1 cellular context compared by ENCODE assay signal in the genomic region with DNA sequence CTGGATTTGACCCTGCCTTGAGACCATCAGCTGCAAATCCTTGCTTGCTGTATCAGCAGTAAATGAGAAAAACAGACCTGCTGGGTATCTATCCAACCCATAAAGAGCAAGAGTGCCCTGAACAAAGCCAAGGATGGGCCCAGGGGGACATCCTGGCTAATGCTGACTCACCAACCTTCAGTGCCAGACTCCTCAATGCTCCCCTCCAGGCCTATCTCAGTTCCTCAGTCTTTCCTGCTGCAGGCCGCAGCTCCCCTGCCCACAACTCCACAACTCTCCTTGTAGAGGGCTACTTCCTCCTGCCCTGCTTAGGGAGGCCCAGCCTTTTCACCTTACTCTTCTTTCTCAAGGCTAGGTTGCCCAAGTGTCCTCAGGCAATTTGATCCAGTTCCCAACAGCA.
TF ChIP-seq lines count a peak whose summit lies in the region.

No MANE protein-coding gene starts in this region.

TF ChIP-seq in HepG2, 621 proteins besides CTCF, POLR2A, EP300 and RAD21:
- TF ChIP-seq HES4 (CRISPR knock-in tag; IDR thresholded peaks at IDR 0.05; ENCODE audit: borderline replicate concordance) (no peak), PHF20 (CRISPR knock-in tag; IDR thresholded peaks at IDR 0.05) (no peak), MTA1 (CRISPR knock-in tag; IDR thresholded peaks at IDR 0.05; ENCODE audit: borderline replicate concordance) (no peak), ZSCAN22 (CRISPR knock-in tag; IDR thresholded peaks at IDR 0.05) (no peak), MAFK (conservative IDR thresholded peaks at IDR 0.05 in 1 of 2, IDR thresholded peaks at IDR 0.05 in 1 of 2; ENCODE audit: low read length in 2 of 2) (peak in 1 of 2 experiments; percentile 28; a peak in 1 of 4 replicates), MAFF (IDR thresholded peaks at IDR 0.05; ENCODE audit: low read depth, low read length) (0 out of 2 replicates have a peak, but pooled peaks have one; percentile 21), GZF1 (CRISPR knock-in tag; IDR thresholded peaks at IDR 0.05) (no peak), MYNN (CRISPR knock-in tag; IDR thresholded peaks at IDR 0.05; ENCODE audit: low read depth) (no peak)
- TF ChIP-seq, protein P1, sequence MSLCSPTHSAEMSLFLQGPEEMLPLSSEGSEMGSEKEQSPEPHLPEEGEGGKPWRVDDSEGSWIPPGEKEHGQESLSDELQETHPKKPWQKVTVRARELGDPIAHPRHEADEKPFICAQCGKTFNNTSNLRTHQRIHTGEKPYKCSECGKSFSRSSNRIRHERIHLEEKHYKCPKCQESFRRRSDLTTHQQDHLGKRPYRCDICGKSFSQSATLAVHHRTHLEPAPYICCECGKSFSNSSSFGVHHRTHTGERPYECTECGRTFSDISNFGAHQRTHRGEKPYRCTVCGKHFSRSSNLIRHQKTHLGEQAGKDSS (CRISPR knock-in tag; IDR thresholded peaks at IDR 0.05; ENCODE audit: borderline replicate concordance, low read depth), result no peak
- TF ChIP-seq, protein P2, sequence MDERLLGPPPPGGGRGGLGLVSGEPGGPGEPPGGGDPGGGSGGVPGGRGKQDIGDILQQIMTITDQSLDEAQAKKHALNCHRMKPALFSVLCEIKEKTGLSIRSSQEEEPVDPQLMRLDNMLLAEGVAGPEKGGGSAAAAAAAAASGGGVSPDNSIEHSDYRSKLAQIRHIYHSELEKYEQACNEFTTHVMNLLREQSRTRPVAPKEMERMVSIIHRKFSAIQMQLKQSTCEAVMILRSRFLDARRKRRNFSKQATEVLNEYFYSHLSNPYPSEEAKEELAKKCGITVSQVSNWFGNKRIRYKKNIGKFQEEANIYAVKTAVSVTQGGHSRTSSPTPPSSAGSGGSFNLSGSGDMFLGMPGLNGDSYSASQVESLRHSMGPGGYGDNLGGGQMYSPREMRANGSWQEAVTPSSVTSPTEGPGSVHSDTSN (CRISPR knock-in tag; IDR thresholded peaks at IDR 0.05), result no peak
- TF ChIP-seq, protein P3, sequence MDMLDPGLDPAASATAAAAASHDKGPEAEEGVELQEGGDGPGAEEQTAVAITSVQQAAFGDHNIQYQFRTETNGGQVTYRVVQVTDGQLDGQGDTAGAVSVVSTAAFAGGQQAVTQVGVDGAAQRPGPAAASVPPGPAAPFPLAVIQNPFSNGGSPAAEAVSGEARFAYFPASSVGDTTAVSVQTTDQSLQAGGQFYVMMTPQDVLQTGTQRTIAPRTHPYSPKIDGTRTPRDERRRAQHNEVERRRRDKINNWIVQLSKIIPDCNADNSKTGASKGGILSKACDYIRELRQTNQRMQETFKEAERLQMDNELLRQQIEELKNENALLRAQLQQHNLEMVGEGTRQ (IDR thresholded peaks at IDR 0.05; ENCODE audit: low read depth, low read length), result no peak
- TF ChIP-seq, protein P3 (CRISPR knock-in tag; IDR thresholded peaks at IDR 0.05; ENCODE audit: borderline replicate concordance), result no peak
